In genomic region chr5:76601470-76601869, GRCh38 we compare ENCODE assay signal across 8 cellular contexts. TPM values are rescaled to one million over a fixed set of nuclear protein-coding genes. Genes with fewer than 3 reads are reported as not detected.
DNase-seq lines count a peak whose midpoint lies in the region; ATAC-seq and TF ChIP-seq lines count a peak whose summit lies in the region.

No MANE protein-coding gene starts in this region.

- TF ChIP-seq CTCF in HL-60 (IDR thresholded peaks at IDR 0.05; ENCODE audit: insufficient read depth, low read length), result peak; percentile 18
- TF ChIP-seq CTCF in Panc1 (IDR thresholded peaks at IDR 0.05), result peak; percentile 72
- TF ChIP-seq CTCF in vagina (IDR thresholded peaks at IDR 0.05), result peak; percentile 34 to 81 (median 63)

- H3K4me3 Mint-ChIP-seq in effector memory CD8-positive, alpha-beta T cell, result no peak overlapping the region
- no peak overlapping the region for H3K4me3 Mint-ChIP-seq in T-helper 2 cell treated with Interferon-gamma antibody and Interleukin-4, amounts not matched to agents 5 μg/mL and 100 μg/mL, for 36 hours

- in situ Hi-C loops in Panc1 (cut with HindIII; ENCODE audit: low pct_unique_long_range_greater_than_20kb, low sequenced_read_pairs), result no loop called here

- no TSS peak for BruUV-seq in Panc1 (replicated peaks; lab: Mats Ljungman, UMichigan)

- H3K27me3 ChIP-seq in HL-60 (ENCODE audit: insufficient read depth, poor library complexity, severe bottlenecking) (no peaks in the 10 kb centered on the region), Panc1 (ENCODE audit: control insufficient read depth, insufficient read depth, low read length) (no peaks in the 10 kb centered on the region), vagina (no peaks in the 10 kb centered on the region)

- H3K36me3 ChIP-seq in Panc1 (ENCODE audit: control insufficient read depth, insufficient read depth, low read length) (no peaks in the 10 kb centered on the region), vagina (no peaks in the 10 kb centered on the region)

- no peaks in the 10 kb centered on the region for H3K27me3 Mint-ChIP-seq in effector memory CD8-positive, alpha-beta T cell
- no peaks in the 10 kb centered on the region for H3K27me3 Mint-ChIP-seq in T-helper 2 cell treated with Interferon-gamma antibody and Interleukin-4, amounts not matched to agents 5 μg/mL and 100 μg/mL, for 36 hours (ENCODE audit: low read depth)

- peak; percentile 84 for ATAC-seq in Panc1
- ATAC-seq in effector memory CD8-positive, alpha-beta T cell (replicated peaks), result peak; percentile 82

- DNase-seq in NCI-H510A treated with DMSO at 0.1 percent for 48 hours (lab: John Stamatoyannopoulos, UW), result peak; percentile 7
- no peak for DNase-seq in NCI-H510A (lab: John Stamatoyannopoulos, UW)
- DNase-seq in HL-60 (ENCODE audit: low read depth in 1 of 2, low spot score in 1 of 2), result peak in 1 of 2 experiments; percentile 9
- DNase-seq in Panc1 (ENCODE audit: low read depth, low spot score), result no peak
- peak; percentile 34 to 41 (median 39) for DNase-seq in effector memory CD8-positive, alpha-beta T cell
- peak; percentile 79 to 80 for DNase-seq in lung microvascular endothelial cell (ENCODE audit: low read depth in 2 of 2)
- DNase-seq in vagina (ENCODE audit: extremely low spot score in 2 of 2), result no peak
- no peak for DNase-seq in T-helper 2 cell treated with Interferon-gamma antibody and Interleukin-4, amounts not matched to agents 5 μg/mL and 100 μg/mL, for 36 hours (ENCODE audit: low spot score)

- H3K27ac Mint-ChIP-seq in effector memory CD8-positive, alpha-beta T cell, result peak overlapping the region in 1 of 2 donors; percentile 31
- no peak overlapping the region for H3K27ac Mint-ChIP-seq in T-helper 2 cell treated with Interferon-gamma antibody and Interleukin-4, amounts not matched to agents 5 μg/mL and 100 μg/mL, for 36 hours

- no peak for TF ChIP-seq POLR2A in vagina (IDR thresholded peaks at IDR 0.05)

- POLR2A ChIA-PET in Panc1 (lab: Charles Lee), result interaction anchor here (0.5 kb wide), 1 partner anchor 8 kb away, joined by 3 read pairs; no protein-coding TSS in a partner anchor

- H3K27ac ChIP-seq in HL-60 (replicated peaks), result no peak overlapping the region
- H3K27ac ChIP-seq in Panc1 (ENCODE audit: low read length), result no peak overlapping the region
- no peak overlapping the region for H3K27ac ChIP-seq in vagina

- no peaks in the 10 kb centered on the region for H3K9me3 Mint-ChIP-seq in effector memory CD8-positive, alpha-beta T cell
- no peaks in the 10 kb centered on the region for H3K9me3 Mint-ChIP-seq in T-helper 2 cell treated with Interferon-gamma antibody and Interleukin-4, amounts not matched to agents 5 μg/mL and 100 μg/mL, for 36 hours

- H3K4me1 ChIP-seq in Panc1 (ENCODE audit: control insufficient read depth, insufficient read depth, low read length) (no peaks in the 10 kb centered on the region), vagina (no peaks in the 10 kb centered on the region)

- H3K4me3 ChIP-seq in HL-60 (replicated peaks; ENCODE audit: insufficient read depth, low read length), result no peak overlapping the region
- H3K4me3 ChIP-seq in Panc1 (ENCODE audit: low read depth in 2 of 2, low read length in 2 of 2), result no peak overlapping the region
- no peak overlapping the region for H3K4me3 ChIP-seq in vagina

- H3K4me1 Mint-ChIP-seq in effector memory CD8-positive, alpha-beta T cell (ENCODE audit: low read depth in 2 of 2), result peaks cover 14 to 31% of the 10 kb centered on the region in 2 donors
- peaks cover 13% of the 10 kb centered on the region for H3K4me1 Mint-ChIP-seq in T-helper 2 cell treated with Interferon-gamma antibody and Interleukin-4, amounts not matched to agents 5 μg/mL and 100 μg/mL, for 36 hours (ENCODE audit: low read depth)

- peaks cover 40% of the 10 kb centered on the region for H3K36me3 Mint-ChIP-seq in effector memory CD8-positive, alpha-beta T cell (ENCODE audit: insufficient read depth)
- H3K36me3 Mint-ChIP-seq in T-helper 2 cell treated with Interferon-gamma antibody and Interleukin-4, amounts not matched to agents 5 μg/mL and 100 μg/mL, for 36 hours (ENCODE audit: low read depth), result peaks cover 42% of the 10 kb centered on the region

- CTCF ChIA-PET in Panc1 (lab: Charles Lee), result interaction anchor here (0.6 to 2.4 kb wide), 5 partner anchors 19 to 448 kb away, joined by 3 to 13 read pairs (median 4); no protein-coding TSS in a partner anchor

- H3K9me3 ChIP-seq in Panc1 (ENCODE audit: control insufficient read depth, insufficient read depth, low read depth, low read length) (no peaks in the 10 kb centered on the region), vagina (no peaks in the 10 kb centered on the region)

- intact Hi-C loops in Panc1 (cut with micrococcal nuclease; ENCODE audit: unreplicated experiment), result loop anchor here (1.0 to 10.0 kb wide), 3 partner anchors 40 to 413 kb away; no protein-coding TSS in a partner anchor
- intact Hi-C loops in vagina (cut with DNase I), result loop anchor here (5.0 kb wide), 1 partner anchor 171 kb away; no protein-coding TSS in a partner anchor

RNA-seq across cellular contexts. Expression of gene F2RL2, which starts 21.7 kb away (rescaled TPM):
- total RNA-seq in Panc1 (2021; ENCODE audit: unreplicated experiment), result 0.13 TPM
- polyA plus RNA-seq in Panc1 (2012; ENCODE audit: insufficient read length), result 0.16 TPM
- 0.22 TPM in 1 of 2 replicates, not detected in the other for total RNA-seq in lung microvascular endothelial cell
- total RNA-seq in vagina, result not detected

Comparison
In these comparisons a context has a peak if more than half of its experiments do, and no peak if none do; other contexts are left out.
1. DNase-seq: peak in NCI-H510A treated with DMSO at 0.1 percent for 48 hours (single experiment), effector memory CD8-positive, alpha-beta T cell (3 of 3) and lung microvascular endothelial cell (2 of 2); none in NCI-H510A (single experiment), Panc1 (single experiment), vagina (0 of 2) and T-helper 2 cell treated with Interferon-gamma antibody and Interleukin-4, amounts not matched to agents 5 μg/mL and 100 μg/mL, for 36 hours (single experiment).
2. CTCF ChIP-seq: peak in every context shown above with its lines; median percentile 72 in Panc1; 63 in vagina; 18 in HL-60.